15 cellular contexts compared by ENCODE assay signal in genomic region chr10:114266521-114266920, GRCh38. TPM values are rescaled to one million over a fixed set of nuclear protein-coding genes. Genes with fewer than 3 reads are reported as not detected.
DNase-seq lines count a peak whose midpoint lies in the region; ATAC-seq and TF ChIP-seq lines count a peak whose summit lies in the region.
"Had no signal": no experiment of that assay in that cellular context is flagged by ENCODE, and none has a peak within 500 bp of the region (broad histone marks: within the 10 kb centered on the region; RNA-seq: fewer than 3 reads in every experiment).

No MANE protein-coding gene starts in this region.

- no peak overlapping the region for H3K4me3 Mint-ChIP-seq in CD8-positive, alpha-beta memory T cell
- H3K4me3 Mint-ChIP-seq: CD8-positive, alpha-beta T cell; endodermal cell had no signal

- no peak for TF ChIP-seq CTCF in epithelial cell of esophagus (IDR thresholded peaks at IDR 0.05; ENCODE audit: insufficient read depth, low read depth, low read length, missing control alignments)

- H3K4me1 ChIP-seq in CD8-positive, alpha-beta memory T cell (ENCODE audit: insufficient read depth, low read length) = no peaks in the 10 kb centered on the region

- no peaks in the 10 kb centered on the region for H3K36me3 Mint-ChIP-seq in CD8-positive, alpha-beta memory T cell
- H3K36me3 Mint-ChIP-seq: CD8-positive, alpha-beta T cell had no signal

- H3K27me3 Mint-ChIP-seq in CD8-positive, alpha-beta memory T cell = peaks cover 6 to 28% of the 10 kb centered on the region in 2 donors

- DNase-seq in Daoy (ENCODE audit: low read depth) (peak; percentile 69), NCI-H2196 (lab: John Stamatoyannopoulos, UW; ENCODE audit: unreplicated experiment) (peak; percentile 59), epithelial cell of esophagus (ENCODE audit: low read depth) (peak; percentile 85), non-pigmented ciliary epithelial cell (ENCODE audit: low read depth) (peak; percentile 30)
- no peak for DNase-seq in CD8-positive, alpha-beta memory T cell
- DNase-seq: activated CD4-positive, alpha-beta T cell treated with anti-CD3 and anti-CD28 coated beads for 48 hours; activated naive CD4-positive, alpha-beta T cell treated with Interleukin-2 at 50 U/mL for 16 hours; CD8-positive, alpha-beta T cell; endodermal cell; RPMI8226; sigmoid colon had no signal

- H3K9me3 Mint-ChIP-seq in CD8-positive, alpha-beta memory T cell = no peaks in the 10 kb centered on the region
- H3K9me3 Mint-ChIP-seq: CD8-positive, alpha-beta T cell; endodermal cell had no signal

- H3K4me1 Mint-ChIP-seq in CD8-positive, alpha-beta memory T cell = no peaks in the 10 kb centered on the region

- no peaks in the 10 kb centered on the region for H3K27me3 ChIP-seq in CD8-positive, alpha-beta memory T cell (ENCODE audit: insufficient read depth, low read length, poor library complexity, severe bottlenecking)
- H3K27me3 ChIP-seq: sigmoid colon had no signal

- no peaks in the 10 kb centered on the region for H3K9me3 ChIP-seq in CD8-positive, alpha-beta memory T cell (ENCODE audit: low read length)
- H3K9me3 ChIP-seq: sigmoid colon had no signal

- peak overlapping the region in 1 of 8 donors; percentile 29 for H3K27ac Mint-ChIP-seq in CD8-positive, alpha-beta memory T cell
- H3K27ac Mint-ChIP-seq: CD8-positive, alpha-beta T cell; endodermal cell had no signal

- CTCF ChIA-PET in CD8-positive, alpha-beta memory T cell (lab: Charles Lee) = no interaction called here

- no peak overlapping the region for H3K4me3 ChIP-seq in epithelial cell of esophagus (ENCODE audit: low read length)
- no peak overlapping the region for H3K4me3 ChIP-seq in CD8-positive, alpha-beta memory T cell (ENCODE audit: low read length)
- H3K4me3 ChIP-seq: sigmoid colon had no signal

- no peak overlapping the region for H3K27ac ChIP-seq in CD8-positive, alpha-beta memory T cell (ENCODE audit: low read depth, low read length)

- no peaks in the 10 kb centered on the region for H3K36me3 ChIP-seq in CD8-positive, alpha-beta memory T cell (ENCODE audit: insufficient read depth, low read length)
- H3K36me3 ChIP-seq: sigmoid colon had no signal

- POLR2A ChIA-PET in CD8-positive, alpha-beta memory T cell (lab: Charles Lee) = no interaction called here

- ATAC-seq in GM18498 (IDR thresholded peaks at IDR 0.05; ENCODE audit: unreplicated experiment) = no peak
- ATAC-seq in HG02798 (IDR thresholded peaks at IDR 0.05; ENCODE audit: poor library complexity, unreplicated experiment) = no peak
- no peak for ATAC-seq in GM21367 (IDR thresholded peaks at IDR 0.05; ENCODE audit: unreplicated experiment)
- ATAC-seq: CD8-positive, alpha-beta T cell had no signal

RNA-seq across cellular contexts. Expression of gene VWA2, which starts 27.5 kb away (rescaled TPM):
- total RNA-seq in Daoy (2014; rRNA removed; shearing (Covaris generic)) = not detected in 2 replicates
- total RNA-seq in CD8-positive, alpha-beta memory T cell = not detected
- not detected for polyA plus RNA-seq in CD8-positive, alpha-beta memory T cell
- total RNA-seq: CD8-positive, alpha-beta T cell; LHCN-M2 had no signal

Comparison
In these comparisons a context has a peak if more than half of its experiments do, and no peak if none do; other contexts are left out.
1. DNase-seq: peak in Daoy (single experiment), NCI-H2196 (single experiment), epithelial cell of esophagus (single experiment) and non-pigmented ciliary epithelial cell (single experiment); none in CD8-positive, alpha-beta memory T cell (0 of 5).